Comparison of ENCODE assay signal across 1 cellular context in genomic region chr1:8858888-8859706, GRCh38.
TF ChIP-seq lines count a peak whose summit lies in the region.

No MANE protein-coding gene starts in this region.

TF ChIP-seq in HepG2, 621 proteins besides CTCF, POLR2A, EP300 and RAD21 (continued from another document):
- TF ChIP-seq ZNF687 (CRISPR knock-in tag; IDR thresholded peaks at IDR 0.05): peak; percentile 27
